In genomic region chr7:31979690-31980330, GRCh38 we compare ENCODE assay signal across 26 cellular contexts.
"Had no signal": no experiment of that assay in that cellular context is flagged by ENCODE, and none has a peak within 500 bp of the region (broad histone marks: within the 10 kb centered on the region; RNA-seq: fewer than 3 reads in every experiment).

No MANE protein-coding gene starts in this region.

- H3K27me3 ChIP-seq: ascending aorta, breast epithelium, cardiac muscle cell, dorsolateral prefrontal cortex, esophagus muscularis mucosa, foreskin keratinocyte, gastrocnemius medialis had no signal

- H3K9me3 ChIP-seq: breast epithelium, esophagus muscularis mucosa, gastrocnemius medialis had no signal

- DNase-seq: activated CD4-positive, alpha-beta memory T cell treated with anti-CD3 and anti-CD28 coated beads, Interleukin-2, amount 10 ng/mL, durations not matched to agents 7 days and 5 days; activated CD4-positive, alpha-beta T cell treated with anti-CD3 and anti-CD28 coated beads for 36 hours; activated CD4-positive, alpha-beta T cell treated with anti-CD3 and anti-CD28 coated beads, Interleukin-2, amount 10 ng/mL, durations not matched to agents 24 days and 14 days; activated CD4-positive, CD25-positive, alpha-beta regulatory T cell; activated CD4-positive, CD25-positive, alpha-beta regulatory T cell treated with anti-CD3 and anti-CD28 coated beads, Interleukin-2, amount 50 U/mL, for 72 hours; activated CD8-positive, alpha-beta memory T cell treated with anti-CD3 and anti-CD28 coated beads, Interleukin-2, amount 50 U/mL, for 48 hours; activated gamma-delta T cell; activated naive CD4-positive, alpha-beta T cell; activated naive CD4-positive, alpha-beta T cell treated with anti-CD3 and anti-CD28 coated beads, Interleukin-2, amount 10 ng/mL, durations not matched to agents 7 days and 5 days; activated naive CD8-positive, alpha-beta T cell treated with anti-CD3 and anti-CD28 coated beads, Interleukin-2, amount 10 ng/mL, durations not matched to agents 7 days and 5 days; activated T-cell treated with anti-CD3 and anti-CD28 coated beads for 4 hours; activated T-cell treated with anti-CD3 and anti-CD28 coated beads, Interleukin-2, amount 50 U/mL, for 24 hours; activated T-cell treated with anti-CD3 and anti-CD28 coated beads, Interleukin-2, amount 50 U/mL, for 72 hours; dorsolateral prefrontal cortex; effector memory CD4-positive, alpha-beta T cell; endodermal cell; foreskin keratinocyte; gastrocnemius medialis; glutamatergic neuron; T-helper 2 cell had no signal

- H3K4me3 ChIP-seq: ascending aorta, breast epithelium, cardiac muscle cell, coronary artery, dorsolateral prefrontal cortex, esophagus muscularis mucosa, gastrocnemius medialis had no signal

- H3K4me1 ChIP-seq: ascending aorta, breast epithelium, gastrocnemius medialis had no signal

- H3K36me3 ChIP-seq: ascending aorta, breast epithelium, cardiac muscle cell, esophagus muscularis mucosa, gastrocnemius medialis had no signal

- H3K27ac ChIP-seq: ascending aorta, breast epithelium, cardiac muscle cell, coronary artery, esophagus muscularis mucosa, foreskin keratinocyte, gastrocnemius medialis had no signal

- ATAC-seq: activated CD4-positive, alpha-beta T cell treated with anti-CD3 and anti-CD28 coated beads for 36 hours; activated naive CD4-positive, alpha-beta T cell treated with anti-CD3 and anti-CD28 coated beads, Interleukin-2, amount 50 U/mL, for 72 hours; activated T-cell treated with anti-CD3 and anti-CD28 coated beads, Interleukin-2, amount 50 U/mL, for 72 hours; foreskin keratinocyte; gastrocnemius medialis had no signal
